In the genomic region with DNA sequence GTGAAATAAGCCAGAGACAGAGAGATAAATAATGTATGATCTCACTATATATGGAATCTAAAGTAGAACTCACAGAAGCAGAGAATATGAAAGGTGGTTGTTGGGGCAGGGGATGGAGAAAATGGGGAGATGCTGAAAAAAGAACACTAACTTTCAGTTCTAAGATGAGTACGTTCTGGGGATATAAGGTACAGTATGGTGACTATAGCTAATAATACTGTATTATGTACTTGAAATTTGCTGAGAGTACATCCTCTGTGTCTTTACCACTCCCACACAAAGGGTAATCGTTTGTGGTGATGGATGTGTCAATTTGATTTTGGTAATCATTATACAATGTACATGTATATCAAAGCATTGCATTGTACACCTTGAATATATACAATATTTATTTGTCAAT, we compare ENCODE assay signal across 1 cellular context.
TF ChIP-seq lines count a peak whose summit lies in the region.

No MANE protein-coding gene starts in this region.

TF ChIP-seq in GM12878, 131 proteins besides CTCF, POLR2A, EP300 and RAD21:
- TF ChIP-seq RUNX3 (IDR thresholded peaks at IDR 0.05; ENCODE audit: low read length) (peak; percentile 33; the same call in 1 of the 2 replicates), NFIC (IDR thresholded peaks at IDR 0.05; ENCODE audit: low read depth, low read length) (0 out of 2 replicates have a peak, but pooled peaks have one; percentile 34), ATF2 (IDR thresholded peaks at IDR 0.05; ENCODE audit: low read length) (no peak), JUNB (IDR thresholded peaks at IDR 0.05) (0 out of 2 replicates have a peak, but pooled peaks have one; percentile 25), IRF4 (IDR thresholded peaks at IDR 0.05; ENCODE audit: low read depth, low read length) (0 out of 2 replicates have a peak, but pooled peaks have one; percentile 19), FOXM1 (IDR thresholded peaks at IDR 0.05; ENCODE audit: low read depth, low read length) (no peak), TCF12 (IDR thresholded peaks at IDR 0.05; ENCODE audit: low read depth, low read length) (no peak), RBBP5 (conservative IDR thresholded peaks at IDR 0.05) (no peak), SIN3A (IDR thresholded peaks at IDR 0.05; ENCODE audit: low read depth, low read length) (no peak), ETV6 (conservative IDR thresholded peaks at IDR 0.05 in 1 of 2, IDR thresholded peaks at IDR 0.05 in 1 of 2; ENCODE audit: borderline replicate concordance in 1 of 2, low read depth in 1 of 2) (no peak)
